ENCODE assay signal across 10 cellular contexts in genomic region chr3:39333607-39334006, GRCh38. TPM values are rescaled to one million over a fixed set of nuclear protein-coding genes. Genes with fewer than 3 reads are reported as not detected.
"Had no signal": no experiment of that assay in that cellular context is flagged by ENCODE, and none has a peak within 500 bp of the region (broad histone marks: within the 10 kb centered on the region; RNA-seq: fewer than 3 reads in every experiment).

No MANE protein-coding gene starts in this region.

- H3K36me3 ChIP-seq: HAP-1 had no signal

- H3K9me3 Mint-ChIP-seq: HFFc6 had no signal

- H3K4me3 ChIP-seq: GM23338, HAP-1, K562 had no signal

- H3K27ac Mint-ChIP-seq: GM23338, HFFc6 had no signal

- H2AFZ ChIP-seq: GM23338 had no signal

- H3K4me1 ChIP-seq: HAP-1 had no signal

- H3K4me2 ChIP-seq: GM23338 had no signal

- ATAC-seq: GM23338, HCT116, K562 had no signal

- H3K4me3 Mint-ChIP-seq: GM23338, HFFc6 had no signal

- DNase-seq: H7, HFFc6, IMR-90 had no signal

- FAIRE-seq: HTR-8/SVneo, K562 had no signal

- H3K9me3 ChIP-seq: HAP-1 had no signal

RNA-seq across cellular contexts. Expression of gene CCR8, which starts 4.1 kb away (rescaled TPM):
- total RNA-seq: GM23338, H4, H7, HFFc6, HT-29, IMR-90, K562 had no signal
- polyA plus RNA-seq: IMR-90, K562 had no signal

RNA-seq across cellular contexts. Expression of gene CX3CR1, which starts 53.8 kb away (rescaled TPM):
- total RNA-seq: H4, HFFc6, HT-29, IMR-90, K562 had no signal
- polyA plus RNA-seq: IMR-90 had no signal
